Comparison of ENCODE assay signal across 22 cellular contexts in genomic region chr1:15739259-15739658, GRCh38. TPM values are rescaled to one million over a fixed set of nuclear protein-coding genes. Genes with fewer than 3 reads are reported as not detected.
DNase-seq lines count a peak whose midpoint lies in the region; ATAC-seq and TF ChIP-seq lines count a peak whose summit lies in the region.
"Had no signal": no experiment of that assay in that cellular context is flagged by ENCODE, and none has a peak within 500 bp of the region (broad histone marks: within the 10 kb centered on the region; RNA-seq: fewer than 3 reads in every experiment).

No MANE protein-coding gene starts in this region.

- POLR2A ChIA-PET in WTC11 (lab: Charles Lee): no interaction called here

- intact Hi-C loops in activated naive CD4-positive, alpha-beta T cell treated with anti-CD3 and anti-CD28 coated beads for 36 hours (cut with micrococcal nuclease): no loop called here

- TF ChIP-seq CTCF in WTC11 (IDR thresholded peaks at IDR 0.05) (no peak), nephron progenitor cell (IDR thresholded peaks at IDR 0.05) (no peak)

- DNase-seq in activated naive CD4-positive, alpha-beta T cell treated with anti-CD3 and anti-CD28 coated beads for 36 hours: no peak
- DNase-seq in WTC11 (ENCODE audit: low spot score) (no peak), nephron progenitor cell (no peak), NCI-H1436 treated with DMSO at 0.1 percent for 48 hours (lab: John Stamatoyannopoulos, UW) (no peak), DMS114 treated with DMSO at 0.1 percent for 48 hours (lab: John Stamatoyannopoulos, UW; ENCODE audit: unreplicated experiment) (no peak)
- DNase-seq in stimulated activated naive B cell treated with anti-CD40 and anti-IgM and Interleukin-4, amounts not matched to agents 10 μg/mL and 1 μg/mL and 100 μg/mL, for 72 hours: no peak
- DNase-seq: ACHN; Calu3; CD8-positive, alpha-beta memory T cell; GDM1; MV-4-11; NCI-H1105 treated with DMSO at 0.1 percent for 48 hours; NCI-H1694 treated with DMSO at 0.1 percent for 48 hours; NCI-H2081 treated with DMSO at 0.1 percent for 48 hours; NCI-H2171 treated with DMSO at 0.1 percent for 48 hours; NCI-H446 treated with DMSO at 0.1 percent for 48 hours; NCI-H526 treated with DMSO at 0.1 percent for 48 hours had no signal

- no peaks in the 10 kb centered on the region for H3K9me3 Mint-ChIP-seq in activated naive CD4-positive, alpha-beta T cell treated with anti-CD3 and anti-CD28 coated beads, Interleukin-2, amount 50 U/mL, for 24 hours
- H3K9me3 Mint-ChIP-seq in activated naive CD4-positive, alpha-beta T cell treated with anti-CD3 and anti-CD28 coated beads for 36 hours: no peaks in the 10 kb centered on the region
- H3K9me3 Mint-ChIP-seq in WTC11: no peaks in the 10 kb centered on the region
- H3K9me3 Mint-ChIP-seq in nephron progenitor cell: no peaks in the 10 kb centered on the region
- H3K9me3 Mint-ChIP-seq in stimulated activated naive B cell treated with anti-CD40 and anti-IgM and Interleukin-4, amounts not matched to agents 10 μg/mL and 1 μg/mL and 100 μg/mL, for 72 hours: no peaks in the 10 kb centered on the region
- H3K9me3 Mint-ChIP-seq: CD8-positive, alpha-beta memory T cell; GM23338; IgD-negative memory B cell had no signal

- H3K27ac Mint-ChIP-seq in activated naive CD4-positive, alpha-beta T cell treated with anti-CD3 and anti-CD28 coated beads, Interleukin-2, amount 50 U/mL, for 24 hours: peak overlapping the region; percentile 72
- no peak overlapping the region for H3K27ac Mint-ChIP-seq in activated naive CD4-positive, alpha-beta T cell treated with anti-CD3 and anti-CD28 coated beads for 36 hours
- H3K27ac Mint-ChIP-seq in WTC11 (0 out of 2 replicates have a peak overlapping the region, but pooled peaks have one; percentile 57), nephron progenitor cell (peak overlapping the region; percentile 90)
- peak overlapping the region; percentile 3 for H3K27ac Mint-ChIP-seq in stimulated activated naive B cell treated with anti-CD40 and anti-IgM and Interleukin-4, amounts not matched to agents 10 μg/mL and 1 μg/mL and 100 μg/mL, for 72 hours
- H3K27ac Mint-ChIP-seq: GM23338, IgD-negative memory B cell had no signal

- H3K4me1 Mint-ChIP-seq in activated naive CD4-positive, alpha-beta T cell treated with anti-CD3 and anti-CD28 coated beads, Interleukin-2, amount 50 U/mL, for 24 hours: peaks cover 6% of the 10 kb centered on the region
- peaks cover 5% of the 10 kb centered on the region for H3K4me1 Mint-ChIP-seq in activated naive CD4-positive, alpha-beta T cell treated with anti-CD3 and anti-CD28 coated beads for 36 hours (ENCODE audit: low read depth)
- H3K4me1 Mint-ChIP-seq in WTC11: peaks cover 8% of the 10 kb centered on the region
- H3K4me1 Mint-ChIP-seq in nephron progenitor cell: peaks cover 31% of the 10 kb centered on the region
- peaks cover 5 to 12% of the 10 kb centered on the region in 2 donors for H3K4me1 Mint-ChIP-seq in stimulated activated naive B cell treated with anti-CD40 and anti-IgM and Interleukin-4, amounts not matched to agents 10 μg/mL and 1 μg/mL and 100 μg/mL, for 72 hours

- CTCF ChIA-PET in activated naive CD4-positive, alpha-beta T cell treated with anti-CD3 and anti-CD28 coated beads for 36 hours (lab: Charles Lee): interaction anchor here (0.5 to 1.2 kb wide), 3 partner anchors 27 to 145 kb away, joined by 3 to 5 read pairs (median 3); no protein-coding TSS in a partner anchor
- CTCF ChIA-PET in WTC11 (lab: Charles Lee): interaction anchor here (0.5 to 4.3 kb wide), 12 partner anchors 10 to 579 kb away, joined by 3 to 51 read pairs (median 5); no protein-coding TSS in a partner anchor

- no peaks in the 10 kb centered on the region for H3K36me3 Mint-ChIP-seq in activated naive CD4-positive, alpha-beta T cell treated with anti-CD3 and anti-CD28 coated beads, Interleukin-2, amount 50 U/mL, for 24 hours
- H3K36me3 Mint-ChIP-seq in activated naive CD4-positive, alpha-beta T cell treated with anti-CD3 and anti-CD28 coated beads for 36 hours (ENCODE audit: low read depth): no peaks in the 10 kb centered on the region
- H3K36me3 Mint-ChIP-seq in WTC11: no peaks in the 10 kb centered on the region
- H3K36me3 Mint-ChIP-seq in nephron progenitor cell (ENCODE audit: low read depth): no peaks in the 10 kb centered on the region
- peaks cover 1 to 8% of the 10 kb centered on the region in 2 donors for H3K36me3 Mint-ChIP-seq in stimulated activated naive B cell treated with anti-CD40 and anti-IgM and Interleukin-4, amounts not matched to agents 10 μg/mL and 1 μg/mL and 100 μg/mL, for 72 hours
- H3K36me3 Mint-ChIP-seq: IgD-negative memory B cell had no signal

- no peak overlapping the region for H3K4me3 Mint-ChIP-seq in activated naive CD4-positive, alpha-beta T cell treated with anti-CD3 and anti-CD28 coated beads, Interleukin-2, amount 50 U/mL, for 24 hours
- H3K4me3 Mint-ChIP-seq in activated naive CD4-positive, alpha-beta T cell treated with anti-CD3 and anti-CD28 coated beads for 36 hours: no peak overlapping the region
- H3K4me3 Mint-ChIP-seq in WTC11 (no peak overlapping the region), nephron progenitor cell (no peak overlapping the region)
- H3K4me3 Mint-ChIP-seq in stimulated activated naive B cell treated with anti-CD40 and anti-IgM and Interleukin-4, amounts not matched to agents 10 μg/mL and 1 μg/mL and 100 μg/mL, for 72 hours: no peak overlapping the region
- H3K4me3 Mint-ChIP-seq: CD8-positive, alpha-beta memory T cell; GM23338 had no signal

- no peaks in the 10 kb centered on the region for H3K27me3 Mint-ChIP-seq in activated naive CD4-positive, alpha-beta T cell treated with anti-CD3 and anti-CD28 coated beads, Interleukin-2, amount 50 U/mL, for 24 hours
- H3K27me3 Mint-ChIP-seq in activated naive CD4-positive, alpha-beta T cell treated with anti-CD3 and anti-CD28 coated beads for 36 hours (ENCODE audit: low read depth): no peaks in the 10 kb centered on the region
- H3K27me3 Mint-ChIP-seq in WTC11 (ENCODE audit: low read depth) (no peaks in the 10 kb centered on the region), nephron progenitor cell (ENCODE audit: low read depth, poor library complexity) (peaks cover 5% of the 10 kb centered on the region)
- H3K27me3 Mint-ChIP-seq in stimulated activated naive B cell treated with anti-CD40 and anti-IgM and Interleukin-4, amounts not matched to agents 10 μg/mL and 1 μg/mL and 100 μg/mL, for 72 hours: no peaks in the 10 kb centered on the region
- H3K27me3 Mint-ChIP-seq: CD8-positive, alpha-beta memory T cell had no signal

- ATAC-seq in WTC11 (no peak), HG02840 (IDR thresholded peaks at IDR 0.05; ENCODE audit: low FRiP score, unreplicated experiment) (no peak)
- ATAC-seq in stimulated activated naive B cell treated with anti-CD40 and anti-IgM and Interleukin-4, amounts not matched to agents 10 μg/mL and 1 μg/mL and 100 μg/mL, for 72 hours (replicated peaks): no peak
- ATAC-seq: HCT116 had no signal

TF ChIP-seq in WTC11, 78 proteins besides CTCF, POLR2A, EP300 and RAD21 (continues in another document):
- TF ChIP-seq ETV6 (CRISPR knock-in tag; IDR thresholded peaks at IDR 0.05) (no peak), TP53 (CRISPR knock-in tag; IDR thresholded peaks at IDR 0.05) (no peak), E2F4 (CRISPR knock-in tag; IDR thresholded peaks at IDR 0.05; ENCODE audit: borderline replicate concordance, low read depth) (no peak), FOXP1 (CRISPR knock-in tag; IDR thresholded peaks at IDR 0.05; ENCODE audit: borderline replicate concordance) (no peak), ZNF671 (CRISPR knock-in tag; IDR thresholded peaks at IDR 0.05) (no peak), FOXP4 (CRISPR knock-in tag; IDR thresholded peaks at IDR 0.05) (no peak)

RNA-seq across cellular contexts. Expression of gene TMEM82, which starts 3.0 kb away (rescaled TPM):
- not detected for total RNA-seq in activated naive CD4-positive, alpha-beta T cell treated with anti-CD3 and anti-CD28 coated beads for 36 hours
- total RNA-seq in WTC11 (2021): 0.48 to 1.4 TPM (median 0.94 TPM) in 3 replicates
- total RNA-seq: Calu3; CD8-positive, alpha-beta memory T cell; GM23338 had no signal

RNA-seq across cellular contexts. Expression of gene SLC25A34, which starts 3.2 kb away (rescaled TPM):
- under 1 TPM; 0.43 to 0.74 TPM for total RNA-seq in activated naive CD4-positive, alpha-beta T cell treated with anti-CD3 and anti-CD28 coated beads for 36 hours
- 0.82 to 2.0 TPM (median 1.1 TPM) in 3 replicates for total RNA-seq in WTC11 (2021)

RNA-seq across cellular contexts. Expression of gene FBLIM1, which starts 19.3 kb away (rescaled TPM):
- not detected for total RNA-seq in activated naive CD4-positive, alpha-beta T cell treated with anti-CD3 and anti-CD28 coated beads for 36 hours
- total RNA-seq in WTC11 (2021): 70.9 to 78.3 TPM (median 76.6 TPM) in 3 replicates
- total RNA-seq: CD8-positive, alpha-beta memory T cell had no signal

RNA-seq across cellular contexts. Expression of gene PLEKHM2, which starts 55.1 kb away (rescaled TPM):
- 10 to 100 TPM; 44.2 to 48.3 TPM for total RNA-seq in activated naive CD4-positive, alpha-beta T cell treated with anti-CD3 and anti-CD28 coated beads for 36 hours
- 47.5 to 51.8 TPM (median 49.7 TPM) in 3 replicates for total RNA-seq in WTC11 (2021)

Comparison
In these comparisons a context has a peak if more than half of its experiments do, and no peak if none do; other contexts are left out.
1. RNA of gene FBLIM1, which starts 19.3 kb away (total RNA-seq): 70.9 to 78.3 TPM in WTC11; not detected in activated naive CD4-positive, alpha-beta T cell treated with anti-CD3 and anti-CD28 coated beads for 36 hours; every median in the first group is over 10 times any median in the second.